ENCODE assay signal across 2 cellular contexts in the genomic region with DNA sequence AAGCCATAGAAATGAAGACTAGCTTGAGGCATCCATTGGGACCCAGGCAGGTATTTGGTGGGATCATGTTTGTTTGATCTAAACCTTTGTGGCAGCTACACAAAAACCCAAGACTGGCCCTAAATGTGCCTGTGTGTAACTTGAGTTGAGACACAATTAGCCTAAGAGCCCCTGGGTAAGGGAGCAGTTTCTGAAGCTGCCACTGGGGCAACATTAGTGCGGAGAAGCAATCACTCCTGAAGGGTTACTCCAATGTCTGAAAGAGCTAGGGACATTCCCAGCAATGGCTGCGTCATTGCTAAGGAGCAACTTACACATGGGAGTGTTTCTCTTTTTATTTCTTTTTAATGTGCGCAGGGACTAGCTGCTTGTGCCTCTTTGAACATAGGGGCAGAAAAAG.
TF ChIP-seq lines count a peak whose summit lies in the region.

No MANE protein-coding gene starts in this region.

TF ChIP-seq in GM23338, 12 proteins besides CTCF, POLR2A, EP300 and RAD21:
- TF ChIP-seq STAT1 (IDR thresholded peaks at IDR 0.05; ENCODE audit: unreplicated experiment) (no peak), ETS1 (IDR thresholded peaks at IDR 0.05) (no peak), ZNF331 (CRISPR knock-in tag; IDR thresholded peaks at IDR 0.05; ENCODE audit: low read depth) (no peak), EZH2 (IDR thresholded peaks at IDR 0.05; ENCODE audit: low read depth, unreplicated experiment) (no peak), NANOG (IDR thresholded peaks at IDR 0.05; ENCODE audit: borderline replicate concordance) (no peak), JUNB (IDR thresholded peaks at IDR 0.05; ENCODE audit: unreplicated experiment) (no peak), POLR2AphosphoS5 (IDR thresholded peaks at IDR 0.05; ENCODE audit: low read depth) (no peak)

TF ChIP-seq in H1, 55 proteins besides CTCF, POLR2A, EP300 and RAD21:
- TF ChIP-seq RBBP5 (IDR thresholded peaks at IDR 0.05; ENCODE audit: borderline replicate concordance, low read depth, low read length) = no peak
- TF ChIP-seq, protein P1, sequence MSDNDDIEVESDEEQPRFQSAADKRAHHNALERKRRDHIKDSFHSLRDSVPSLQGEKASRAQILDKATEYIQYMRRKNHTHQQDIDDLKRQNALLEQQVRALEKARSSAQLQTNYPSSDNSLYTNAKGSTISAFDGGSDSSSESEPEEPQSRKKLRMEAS (IDR thresholded peaks at IDR 0.05) = no peak
- TF ChIP-seq CHD1 (IDR thresholded peaks at IDR 0.05; ENCODE audit: low read depth, low read length) = no peak
- no peak for TF ChIP-seq NANOG (IDR thresholded peaks at IDR 0.05; ENCODE audit: insufficient read depth, low read depth, low read length, poor library complexity, severe bottlenecking)
- TF ChIP-seq CHD2 (IDR thresholded peaks at IDR 0.05; ENCODE audit: low read length) = no peak
- no peak for TF ChIP-seq RNF2 (IDR thresholded peaks at IDR 0.05; ENCODE audit: borderline replicate concordance, low read depth, low read length, missing control alignments, poor library complexity, severe bottlenecking)
- no peak for TF ChIP-seq TEAD4 (IDR thresholded peaks at IDR 0.05; ENCODE audit: low read depth, low read length)
- TF ChIP-seq SP4 (IDR thresholded peaks at IDR 0.05; ENCODE audit: low read length) = no peak
- no peak for TF ChIP-seq BRCA1 (IDR thresholded peaks at IDR 0.05; ENCODE audit: low read depth, low read length)
- TF ChIP-seq, protein P2, sequence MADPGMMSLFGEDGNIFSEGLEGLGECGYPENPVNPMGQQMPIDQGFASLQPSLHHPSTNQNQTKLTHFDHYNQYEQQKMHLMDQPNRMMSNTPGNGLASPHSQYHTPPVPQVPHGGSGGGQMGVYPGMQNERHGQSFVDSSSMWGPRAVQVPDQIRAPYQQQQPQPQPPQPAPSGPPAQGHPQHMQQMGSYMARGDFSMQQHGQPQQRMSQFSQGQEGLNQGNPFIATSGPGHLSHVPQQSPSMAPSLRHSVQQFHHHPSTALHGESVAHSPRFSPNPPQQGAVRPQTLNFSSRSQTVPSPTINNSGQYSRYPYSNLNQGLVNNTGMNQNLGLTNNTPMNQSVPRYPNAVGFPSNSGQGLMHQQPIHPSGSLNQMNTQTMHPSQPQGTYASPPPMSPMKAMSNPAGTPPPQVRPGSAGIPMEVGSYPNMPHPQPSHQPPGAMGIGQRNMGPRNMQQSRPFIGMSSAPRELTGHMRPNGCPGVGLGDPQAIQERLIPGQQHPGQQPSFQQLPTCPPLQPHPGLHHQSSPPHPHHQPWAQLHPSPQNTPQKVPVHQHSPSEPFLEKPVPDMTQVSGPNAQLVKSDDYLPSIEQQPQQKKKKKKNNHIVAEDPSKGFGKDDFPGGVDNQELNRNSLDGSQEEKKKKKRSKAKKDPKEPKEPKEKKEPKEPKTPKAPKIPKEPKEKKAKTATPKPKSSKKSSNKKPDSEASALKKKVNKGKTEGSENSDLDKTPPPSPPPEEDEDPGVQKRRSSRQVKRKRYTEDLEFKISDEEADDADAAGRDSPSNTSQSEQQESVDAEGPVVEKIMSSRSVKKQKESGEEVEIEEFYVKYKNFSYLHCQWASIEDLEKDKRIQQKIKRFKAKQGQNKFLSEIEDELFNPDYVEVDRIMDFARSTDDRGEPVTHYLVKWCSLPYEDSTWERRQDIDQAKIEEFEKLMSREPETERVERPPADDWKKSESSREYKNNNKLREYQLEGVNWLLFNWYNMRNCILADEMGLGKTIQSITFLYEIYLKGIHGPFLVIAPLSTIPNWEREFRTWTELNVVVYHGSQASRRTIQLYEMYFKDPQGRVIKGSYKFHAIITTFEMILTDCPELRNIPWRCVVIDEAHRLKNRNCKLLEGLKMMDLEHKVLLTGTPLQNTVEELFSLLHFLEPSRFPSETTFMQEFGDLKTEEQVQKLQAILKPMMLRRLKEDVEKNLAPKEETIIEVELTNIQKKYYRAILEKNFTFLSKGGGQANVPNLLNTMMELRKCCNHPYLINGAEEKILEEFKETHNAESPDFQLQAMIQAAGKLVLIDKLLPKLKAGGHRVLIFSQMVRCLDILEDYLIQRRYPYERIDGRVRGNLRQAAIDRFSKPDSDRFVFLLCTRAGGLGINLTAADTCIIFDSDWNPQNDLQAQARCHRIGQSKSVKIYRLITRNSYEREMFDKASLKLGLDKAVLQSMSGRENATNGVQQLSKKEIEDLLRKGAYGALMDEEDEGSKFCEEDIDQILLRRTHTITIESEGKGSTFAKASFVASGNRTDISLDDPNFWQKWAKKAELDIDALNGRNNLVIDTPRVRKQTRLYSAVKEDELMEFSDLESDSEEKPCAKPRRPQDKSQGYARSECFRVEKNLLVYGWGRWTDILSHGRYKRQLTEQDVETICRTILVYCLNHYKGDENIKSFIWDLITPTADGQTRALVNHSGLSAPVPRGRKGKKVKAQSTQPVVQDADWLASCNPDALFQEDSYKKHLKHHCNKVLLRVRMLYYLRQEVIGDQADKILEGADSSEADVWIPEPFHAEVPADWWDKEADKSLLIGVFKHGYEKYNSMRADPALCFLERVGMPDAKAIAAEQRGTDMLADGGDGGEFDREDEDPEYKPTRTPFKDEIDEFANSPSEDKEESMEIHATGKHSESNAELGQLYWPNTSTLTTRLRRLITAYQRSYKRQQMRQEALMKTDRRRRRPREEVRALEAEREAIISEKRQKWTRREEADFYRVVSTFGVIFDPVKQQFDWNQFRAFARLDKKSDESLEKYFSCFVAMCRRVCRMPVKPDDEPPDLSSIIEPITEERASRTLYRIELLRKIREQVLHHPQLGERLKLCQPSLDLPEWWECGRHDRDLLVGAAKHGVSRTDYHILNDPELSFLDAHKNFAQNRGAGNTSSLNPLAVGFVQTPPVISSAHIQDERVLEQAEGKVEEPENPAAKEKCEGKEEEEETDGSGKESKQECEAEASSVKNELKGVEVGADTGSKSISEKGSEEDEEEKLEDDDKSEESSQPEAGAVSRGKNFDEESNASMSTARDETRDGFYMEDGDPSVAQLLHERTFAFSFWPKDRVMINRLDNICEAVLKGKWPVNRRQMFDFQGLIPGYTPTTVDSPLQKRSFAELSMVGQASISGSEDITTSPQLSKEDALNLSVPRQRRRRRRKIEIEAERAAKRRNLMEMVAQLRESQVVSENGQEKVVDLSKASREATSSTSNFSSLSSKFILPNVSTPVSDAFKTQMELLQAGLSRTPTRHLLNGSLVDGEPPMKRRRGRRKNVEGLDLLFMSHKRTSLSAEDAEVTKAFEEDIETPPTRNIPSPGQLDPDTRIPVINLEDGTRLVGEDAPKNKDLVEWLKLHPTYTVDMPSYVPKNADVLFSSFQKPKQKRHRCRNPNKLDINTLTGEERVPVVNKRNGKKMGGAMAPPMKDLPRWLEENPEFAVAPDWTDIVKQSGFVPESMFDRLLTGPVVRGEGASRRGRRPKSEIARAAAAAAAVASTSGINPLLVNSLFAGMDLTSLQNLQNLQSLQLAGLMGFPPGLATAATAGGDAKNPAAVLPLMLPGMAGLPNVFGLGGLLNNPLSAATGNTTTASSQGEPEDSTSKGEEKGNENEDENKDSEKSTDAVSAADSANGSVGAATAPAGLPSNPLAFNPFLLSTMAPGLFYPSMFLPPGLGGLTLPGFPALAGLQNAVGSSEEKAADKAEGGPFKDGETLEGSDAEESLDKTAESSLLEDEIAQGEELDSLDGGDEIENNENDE (IDR thresholded peaks at IDR 0.05; ENCODE audit: insufficient replicate concordance, low read length) = no peak
- TF ChIP-seq MAFK (IDR thresholded peaks at IDR 0.05; ENCODE audit: low read depth, low read length) = no peak
- TF ChIP-seq RFX5 (IDR thresholded peaks at IDR 0.05; ENCODE audit: borderline replicate concordance, low read depth, low read length) = no peak
- TF ChIP-seq, protein P3, sequence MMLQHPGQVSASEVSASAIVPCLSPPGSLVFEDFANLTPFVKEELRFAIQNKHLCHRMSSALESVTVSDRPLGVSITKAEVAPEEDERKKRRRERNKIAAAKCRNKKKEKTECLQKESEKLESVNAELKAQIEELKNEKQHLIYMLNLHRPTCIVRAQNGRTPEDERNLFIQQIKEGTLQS (IDR thresholded peaks at IDR 0.05; ENCODE audit: insufficient read depth, low read depth, low read length) = no peak
- no peak for TF ChIP-seq JUND (IDR thresholded peaks at IDR 0.05; ENCODE audit: low read length)
- no peak for TF ChIP-seq POLR2AphosphoS5 (IDR thresholded peaks at IDR 0.05; ENCODE audit: low read depth, low read length)
- no peak for TF ChIP-seq TAF7 (optimal IDR thresholded peaks at IDR 0.05; ENCODE audit: borderline replicate concordance, low read depth, low read length)
- no peak for TF ChIP-seq RXRA (IDR thresholded peaks at IDR 0.05; ENCODE audit: insufficient read depth, low read depth, low read length)
